ENCODE assay signal across 25 cellular contexts in the genomic region with DNA sequence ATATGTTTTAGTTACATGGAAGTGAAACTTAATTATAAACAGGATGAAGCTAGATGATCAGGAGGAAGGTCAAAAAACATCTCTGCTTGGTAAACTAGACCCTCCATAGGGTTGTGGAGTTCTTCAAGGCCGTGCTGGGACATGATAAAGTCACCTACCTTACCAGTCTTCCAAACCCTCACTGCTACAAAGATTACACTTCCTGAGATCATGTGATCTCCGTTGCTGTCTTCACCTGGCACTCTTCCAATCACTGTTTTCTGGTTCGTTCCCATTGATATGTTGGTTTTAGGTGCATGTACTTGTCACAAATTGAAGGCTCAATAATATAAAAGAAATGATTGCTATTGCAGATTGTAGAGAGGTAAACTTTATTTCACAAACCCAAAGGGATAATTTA.
"Had no signal": no experiment of that assay in that cellular context is flagged by ENCODE, and none has a peak within 500 bp of the region (broad histone marks: within the 10 kb centered on the region; RNA-seq: fewer than 3 reads in every experiment).

No MANE protein-coding gene starts in this region.

- H3K4me2 ChIP-seq: hepatocyte, neural progenitor cell had no signal

- DNase-seq: dorsolateral prefrontal cortex; effector CD4-positive, alpha-beta T cell; foreskin keratinocyte; heart left ventricle; left cardiac atrium; left lung; mesenchymal stem cell; midbrain; naive thymus-derived CD4-positive, alpha-beta T cell; right lobe of liver; small intestine; stimulated activated CD4-positive, alpha-beta T cell treated with anti-CD3 and anti-CD28 coated beads, Interleukin-15, amount 100 ng/mL, for 24 hours; stimulated activated CD4-positive, alpha-beta T cell treated with anti-CD3 and anti-CD28 coated beads, Interleukin-2, amount 100 ng/mL, for 48 hours; stimulated activated naive B cell treated with anti-CD40 and anti-IgM and Interleukin-4, amounts not matched to agents 10 μg/mL and 1 μg/mL and 100 μg/mL, for 72 hours; upper lobe of left lung had no signal

- ATAC-seq: foreskin keratinocyte; gastroesophageal sphincter; heart left ventricle; left cardiac atrium; left lung; naive thymus-derived CD4-positive, alpha-beta T cell; right lobe of liver; stimulated activated naive B cell treated with anti-CD40 and anti-IgM and Interleukin-4, amounts not matched to agents 10 μg/mL and 1 μg/mL and 100 μg/mL, for 72 hours had no signal

- H3K9me3 ChIP-seq: esophagus muscularis mucosa, gastroesophageal sphincter, heart left ventricle, left lung, right lobe of liver, thoracic aorta, tibial nerve, upper lobe of left lung had no signal

- H3K4me3 ChIP-seq: dorsolateral prefrontal cortex, esophagus muscularis mucosa, gastroesophageal sphincter, heart left ventricle, hepatocyte, left lung, neural progenitor cell, right lobe of liver, thoracic aorta, tibial nerve, upper lobe of left lung had no signal

- H3K27me3 Mint-ChIP-seq: stimulated activated naive B cell treated with anti-CD40 and anti-IgM and Interleukin-4, amounts not matched to agents 10 μg/mL and 1 μg/mL and 100 μg/mL, for 72 hours had no signal

- H3K36me3 Mint-ChIP-seq: naive thymus-derived CD4-positive, alpha-beta T cell; neural progenitor cell had no signal

- H3K36me3 ChIP-seq: esophagus muscularis mucosa, gastroesophageal sphincter, heart left ventricle, left lung, neural progenitor cell, right lobe of liver, thoracic aorta, tibial nerve, upper lobe of left lung had no signal

- H3K79me2 ChIP-seq: hepatocyte, parathyroid adenoma had no signal

- H2AFZ ChIP-seq: hepatocyte, neural progenitor cell, parathyroid adenoma had no signal

- H3K27ac ChIP-seq: dorsolateral prefrontal cortex, esophagus muscularis mucosa, foreskin keratinocyte, gastroesophageal sphincter, heart left ventricle, hepatocyte, left lung, neural progenitor cell, parathyroid adenoma, right lobe of liver, thoracic aorta, tibial nerve, upper lobe of left lung had no signal

- H3K27ac Mint-ChIP-seq: naive thymus-derived CD4-positive, alpha-beta T cell; nephron; neural progenitor cell; progenitor cell of endocrine pancreas; stimulated activated naive B cell treated with anti-CD40 and anti-IgM and Interleukin-4, amounts not matched to agents 10 μg/mL and 1 μg/mL and 100 μg/mL, for 72 hours; stimulated activated naive CD8-positive, alpha-beta T cell treated with anti-CD3 and anti-CD28 coated beads, Interleukin-15, Interleukin-2, amounts not matched to agents 100 ng/mL and 50 ng/mL, for 24 hours had no signal

- H3K4me3 Mint-ChIP-seq: naive thymus-derived CD4-positive, alpha-beta T cell; nephron; neural progenitor cell; stimulated activated naive B cell treated with anti-CD40 and anti-IgM and Interleukin-4, amounts not matched to agents 10 μg/mL and 1 μg/mL and 100 μg/mL, for 72 hours; stimulated activated naive CD8-positive, alpha-beta T cell treated with anti-CD3 and anti-CD28 coated beads, Interleukin-15, Interleukin-2, amounts not matched to agents 100 ng/mL and 50 ng/mL, for 24 hours had no signal

- H3K9me3 Mint-ChIP-seq: nephron; neural progenitor cell; stimulated activated naive B cell treated with anti-CD40 and anti-IgM and Interleukin-4, amounts not matched to agents 10 μg/mL and 1 μg/mL and 100 μg/mL, for 72 hours; stimulated activated naive CD8-positive, alpha-beta T cell treated with anti-CD3 and anti-CD28 coated beads, Interleukin-15, Interleukin-2, amounts not matched to agents 100 ng/mL and 50 ng/mL, for 24 hours had no signal

- H3K4me1 ChIP-seq: esophagus muscularis mucosa, foreskin keratinocyte, gastroesophageal sphincter, heart left ventricle, left lung, neural progenitor cell, parathyroid adenoma, right lobe of liver, tibial nerve, upper lobe of left lung had no signal

- H3K4me1 Mint-ChIP-seq: naive thymus-derived CD4-positive, alpha-beta T cell; nephron; neural progenitor cell; stimulated activated naive B cell treated with anti-CD40 and anti-IgM and Interleukin-4, amounts not matched to agents 10 μg/mL and 1 μg/mL and 100 μg/mL, for 72 hours had no signal
